10 cellular contexts compared by ENCODE assay signal in the genomic region with DNA sequence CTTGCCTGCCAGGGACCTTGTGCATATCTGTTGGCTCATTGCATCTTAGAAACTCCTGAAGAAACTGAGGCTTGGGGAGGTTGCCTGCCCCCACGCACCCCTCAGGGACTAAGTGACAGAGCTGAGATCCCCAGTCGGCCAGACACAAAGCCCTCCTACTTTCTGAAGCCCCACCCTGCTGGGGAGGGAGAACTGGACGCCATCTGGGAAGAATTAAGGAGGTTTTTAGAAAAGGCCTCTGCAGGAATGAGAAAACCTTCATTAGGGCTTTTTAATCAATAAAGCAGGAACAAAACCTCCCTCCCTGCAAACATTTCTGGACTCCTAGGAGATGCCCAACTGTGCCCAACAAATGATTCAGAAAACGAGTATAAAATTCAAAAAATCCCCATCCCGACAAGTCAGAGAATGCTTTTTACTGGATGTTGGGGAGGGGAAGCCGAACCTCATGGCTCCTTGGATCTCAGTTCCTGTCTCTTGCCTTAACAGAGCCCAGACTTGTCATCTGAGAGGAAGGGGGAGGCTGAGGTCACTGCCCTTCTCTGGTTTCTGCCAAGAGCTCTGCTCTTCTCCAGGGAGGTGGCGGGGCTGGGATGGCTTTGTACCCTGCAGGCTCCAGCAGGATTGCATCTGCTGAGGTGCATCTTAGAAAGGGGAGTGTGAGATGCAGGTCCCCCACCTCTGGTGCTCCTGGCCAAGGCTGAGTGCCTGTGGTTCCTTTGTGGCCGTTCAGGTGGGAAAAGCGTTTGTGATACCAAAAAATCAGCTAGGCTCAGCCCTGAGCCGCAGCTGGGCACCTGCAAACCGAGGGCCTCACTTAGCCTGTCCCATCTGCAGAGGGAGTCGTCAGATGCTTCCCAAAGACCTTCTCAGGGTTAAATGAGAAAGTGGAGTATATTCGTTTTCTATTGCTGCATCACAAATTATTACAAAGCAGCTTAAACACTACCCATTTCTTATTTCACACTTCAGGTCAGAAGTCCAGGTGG.
DNase-seq lines count a peak whose midpoint lies in the region; ATAC-seq and TF ChIP-seq lines count a peak whose summit lies in the region.
"Had no signal": no experiment of that assay in that cellular context is flagged by ENCODE, and none has a peak within 500 bp of the region (broad histone marks: within the 10 kb centered on the region; RNA-seq: fewer than 3 reads in every experiment).

No MANE protein-coding gene starts in this region.

- peak overlapping the region; percentile 84 for H3K27ac ChIP-seq in DND-41 (ENCODE audit: low read length)
- H3K27ac ChIP-seq in SK-N-MC = peak overlapping the region; percentile 70
- peak overlapping the region; percentile 83 for H3K27ac ChIP-seq in trophoblast cell (ENCODE audit: low read depth, low read length)

- H2AFZ ChIP-seq in DND-41 (ENCODE audit: low read depth, low read length) (peak overlapping the region; percentile 16), trophoblast cell (ENCODE audit: insufficient read depth, low read length, poor library complexity) (peak overlapping the region; percentile 21)

- H3K36me3 Mint-ChIP-seq in stimulated activated memory B cell treated with anti-CD40 and anti-IgM and Interleukin-4, amounts not matched to agents 10 μg/mL and 1 μg/mL and 100 μg/mL, for 72 hours = no peaks in the 10 kb centered on the region
- H3K36me3 Mint-ChIP-seq: stimulated activated naive B cell treated with anti-CD40 and anti-IgM and Interleukin-4, amounts not matched to agents 10 μg/mL and 1 μg/mL and 100 μg/mL, for 72 hours had no signal

- peak overlapping the region; percentile 96 for H2BK120ac ChIP-seq in trophoblast cell (ENCODE audit: insufficient read depth, low read length, poor library complexity)

- no peaks in the 10 kb centered on the region for H3K9me3 ChIP-seq in DND-41 (ENCODE audit: insufficient read depth, low read length, severe bottlenecking)
- no peaks in the 10 kb centered on the region for H3K9me3 ChIP-seq in SK-N-MC (ENCODE audit: low read depth, low read length)
- H3K9me3 ChIP-seq in trophoblast cell (ENCODE audit: insufficient read depth, low read depth, low read length) = no peaks in the 10 kb centered on the region

- H2AK5ac ChIP-seq in trophoblast cell (ENCODE audit: low read length) = peak overlapping the region; percentile 62

- H3K9me3 Mint-ChIP-seq in stimulated activated memory B cell treated with anti-CD40 and anti-IgM and Interleukin-4, amounts not matched to agents 10 μg/mL and 1 μg/mL and 100 μg/mL, for 72 hours = no peaks in the 10 kb centered on the region
- H3K9me3 Mint-ChIP-seq: stimulated activated naive B cell treated with anti-CD40 and anti-IgM and Interleukin-4, amounts not matched to agents 10 μg/mL and 1 μg/mL and 100 μg/mL, for 72 hours had no signal

- peak overlapping the region; percentile 82 for H3K18ac ChIP-seq in trophoblast cell (ENCODE audit: low read length)

- no peak overlapping the region for H3K27ac Mint-ChIP-seq in stimulated activated memory B cell treated with anti-CD40 and anti-IgM and Interleukin-4, amounts not matched to agents 10 μg/mL and 1 μg/mL and 100 μg/mL, for 72 hours

- no peaks in the 10 kb centered on the region for H3K79me2 ChIP-seq in DND-41 (ENCODE audit: insufficient read depth, low read length)
- peaks cover 12% of the 10 kb centered on the region for H3K79me2 ChIP-seq in trophoblast cell (ENCODE audit: control insufficient read depth, insufficient read depth, low read length, poor library complexity)

- no peaks in the 10 kb centered on the region for H4K20me1 ChIP-seq in DND-41 (ENCODE audit: insufficient read depth, low read length)

- H3K36me3 ChIP-seq in DND-41 (ENCODE audit: insufficient read depth, low read length) (no peaks in the 10 kb centered on the region), SK-N-MC (ENCODE audit: insufficient read depth, low read length) (no peaks in the 10 kb centered on the region), trophoblast cell (ENCODE audit: control insufficient read depth in 1 of 2, insufficient read depth in 2 of 2, low read length in 2 of 2) (no peaks in the 10 kb centered on the region)

- no peak overlapping the region for H3K4me3 Mint-ChIP-seq in stimulated activated memory B cell treated with anti-CD40 and anti-IgM and Interleukin-4, amounts not matched to agents 10 μg/mL and 1 μg/mL and 100 μg/mL, for 72 hours
- H3K4me3 Mint-ChIP-seq: stimulated activated naive B cell treated with anti-CD40 and anti-IgM and Interleukin-4, amounts not matched to agents 10 μg/mL and 1 μg/mL and 100 μg/mL, for 72 hours had no signal

- H3K14ac ChIP-seq in trophoblast cell (ENCODE audit: low read length) = peak overlapping the region; percentile 65

- H3K27me3 Mint-ChIP-seq in stimulated activated memory B cell treated with anti-CD40 and anti-IgM and Interleukin-4, amounts not matched to agents 10 μg/mL and 1 μg/mL and 100 μg/mL, for 72 hours = no peaks in the 10 kb centered on the region
- H3K27me3 Mint-ChIP-seq: stimulated activated naive B cell treated with anti-CD40 and anti-IgM and Interleukin-4, amounts not matched to agents 10 μg/mL and 1 μg/mL and 100 μg/mL, for 72 hours had no signal

- ATAC-seq in DND-41 (ENCODE audit: insufficient read depth, low read depth) (peak; percentile 76), HG03442 (IDR thresholded peaks at IDR 0.05; ENCODE audit: unreplicated experiment) (no peak)
- no peak for ATAC-seq in stimulated activated memory B cell treated with anti-CD40 and anti-IgM and Interleukin-4, amounts not matched to agents 10 μg/mL and 1 μg/mL and 100 μg/mL, for 72 hours
- ATAC-seq: GM12878; stimulated activated naive B cell treated with anti-CD40 and anti-IgM and Interleukin-4, amounts not matched to agents 10 μg/mL and 1 μg/mL and 100 μg/mL, for 72 hours had no signal

- H4K91ac ChIP-seq in trophoblast cell (ENCODE audit: low read depth, low read length) = peak overlapping the region; percentile 94

- no CpG with 5 or more reads among the region's 13 CpGs for WGBS in trophoblast cell (ENCODE audit: extremely low coverage, insufficient coverage, insufficient read length)

- peaks cover 78% of the 10 kb centered on the region for H3K4me1 ChIP-seq in DND-41 (ENCODE audit: insufficient read depth, low read length)
- peaks cover 52 to 53% of the 10 kb centered on the region in 2 experiments for H3K4me1 ChIP-seq in trophoblast cell (ENCODE audit: control insufficient read depth in 1 of 2, insufficient read depth in 2 of 2, low read length in 2 of 2)

- peak overlapping the region; percentile 90 for H3K4ac ChIP-seq in trophoblast cell (ENCODE audit: low read depth, low read length)

- no peak overlapping the region for H3K23ac ChIP-seq in trophoblast cell (ENCODE audit: low read length)

- DNase-seq in DND-41 (peak; percentile 81), SK-N-MC (ENCODE audit: low read depth, low spot score) (no peak), glomerular visceral epithelial cell (ENCODE audit: extremely low spot score) (peak; percentile 63), trophoblast cell (no peak), hepatic stellate cell (ENCODE audit: low spot score) (no peak)
- DNase-seq in stimulated activated naive CD4-positive, alpha-beta T cell treated with Interleukin-2 at 50 U/mL for 16 hours (lab: John Stamatoyannopoulos, UW) = no peak
- DNase-seq: stimulated activated naive B cell treated with anti-CD40 and anti-IgM and Interleukin-4, amounts not matched to agents 10 μg/mL and 1 μg/mL and 100 μg/mL, for 72 hours had no signal

- peak overlapping the region in 1 of 2 experiments; percentile 3; a peak in 1 of 4 replicates for H3K4me3 ChIP-seq in DND-41 (ENCODE audit: low read depth in 1 of 2, low read length in 2 of 2)
- H3K4me3 ChIP-seq in SK-N-MC = peak overlapping the region; percentile 36
- no peak overlapping the region for H3K4me3 ChIP-seq in trophoblast cell (ENCODE audit: low read depth, low read length)
- H3K4me3 ChIP-seq: GM12878 had no signal

- peak overlapping the region; percentile 36 for H3K4me2 ChIP-seq in DND-41 (ENCODE audit: insufficient read depth, low read length)
- H3K4me2 ChIP-seq in trophoblast cell (ENCODE audit: low read length) = peak overlapping the region; percentile 10

- H2BK12ac ChIP-seq in trophoblast cell (ENCODE audit: low read length) = peak overlapping the region; percentile 95

- H4K12ac ChIP-seq in trophoblast cell (ENCODE audit: low read depth, low read length) = peak overlapping the region; percentile 38

- peaks cover 45% of the 10 kb centered on the region for H3K79me1 ChIP-seq in trophoblast cell (ENCODE audit: low read length)

- H3K27me3 ChIP-seq in DND-41 (ENCODE audit: insufficient read depth, low read length, poor library complexity) (no peaks in the 10 kb centered on the region), trophoblast cell (ENCODE audit: insufficient read depth, low read length) (no peaks in the 10 kb centered on the region)

- H3K4me1 Mint-ChIP-seq in stimulated activated memory B cell treated with anti-CD40 and anti-IgM and Interleukin-4, amounts not matched to agents 10 μg/mL and 1 μg/mL and 100 μg/mL, for 72 hours = no peaks in the 10 kb centered on the region

- H3K9ac ChIP-seq in DND-41 (ENCODE audit: low read depth, low read length) (peak overlapping the region; percentile 48), SK-N-MC (ENCODE audit: insufficient read length) (no peak overlapping the region), trophoblast cell (ENCODE audit: low read length) (no peak overlapping the region)

- peak; percentile 11 for TF ChIP-seq CTCF in DND-41 (IDR thresholded peaks at IDR 0.05; ENCODE audit: borderline replicate concordance, extremely low read depth, low read length, poor library complexity, severe bottlenecking)

- peak overlapping the region; percentile 82 for H2BK5ac ChIP-seq in trophoblast cell (ENCODE audit: low read depth, low read length, poor library complexity)

- H4K8ac ChIP-seq in trophoblast cell (ENCODE audit: low read depth, low read length) = peak overlapping the region; percentile 78

Comparison
In these comparisons a context has a peak if more than half of its experiments do, and no peak if none do; other contexts are left out.
1. DNase-seq: peak in DND-41 (single experiment) and glomerular visceral epithelial cell (single experiment); none in SK-N-MC (single experiment), trophoblast cell (0 of 2), stimulated activated naive CD4-positive, alpha-beta T cell treated with Interleukin-2 at 50 U/mL for 16 hours (single experiment) and hepatic stellate cell (single experiment).
2. Peak in every context shown above with its lines, with median percentiles within 50 percentile points of each other: H3K27ac ChIP-seq.